Comparison of ENCODE assay signal across 18 cellular contexts in genomic region chr16:50234771-50235556, GRCh38. TPM values are rescaled to one million over a fixed set of nuclear protein-coding genes. Genes with fewer than 3 reads are reported as not detected.
A peak's percentile ranks its signal among the peaks of the same experiment; 100 is the strongest.
DNase-seq lines count a peak whose midpoint lies in the region; ATAC-seq and TF ChIP-seq lines count a peak whose summit lies in the region.
"Had no signal": no experiment of that assay in that cellular context is flagged by ENCODE, and none has a peak within 500 bp of the region (broad histone marks: within the 10 kb centered on the region; RNA-seq: fewer than 3 reads in every experiment).

No MANE protein-coding gene starts in this region.

- H3K36me3 ChIP-seq in SK-N-SH (replicated peaks in 1 of 2; ENCODE audit: control insufficient read depth in 1 of 2, insufficient read depth in 2 of 2, low read length in 1 of 2), result peaks cover 11 to 17% of the 10 kb centered on the region in 2 experiments
- no peaks in the 10 kb centered on the region for H3K36me3 ChIP-seq in trophoblast cell (ENCODE audit: control insufficient read depth in 1 of 2, insufficient read depth in 2 of 2, low read length in 2 of 2)

- CTCF ChIA-PET in SK-N-SH (lab: Yijun Ruan, JAX), result interaction anchor here (1.7 to 2.3 kb wide), 3 partner anchors 9 to 120 kb away, joined by 3 to 8 read pairs (median 4); no protein-coding TSS in a partner anchor

- H3K9ac ChIP-seq in SK-N-SH (no peak overlapping the region; the same call in 1 of the 2 replicates), trophoblast cell (ENCODE audit: low read length) (no peak overlapping the region)

- H4K8ac ChIP-seq in trophoblast cell (ENCODE audit: low read depth, low read length), result no peak overlapping the region

- H3K4ac ChIP-seq in trophoblast cell (ENCODE audit: low read depth, low read length), result no peak overlapping the region

- DNase-seq in GM03348 (ENCODE audit: low spot score), result peak; percentile 38
- DNase-seq in SK-N-SH, result no peak
- DNase-seq in fibroblast of mammary gland (ENCODE audit: low read depth), result peak; percentile 31
- peak; percentile 64 to 94 for DNase-seq in trophoblast cell
- no peak for DNase-seq in AG08396 (ENCODE audit: low spot score)
- DNase-seq in stimulated activated CD4-positive, alpha-beta T cell treated with anti-CD3 and anti-CD28 coated beads, Interleukin-1b, Interleukin-23, amount 100 ng/mL, for 48 hours, result no peak
- no peak for DNase-seq in 8988T
- DNase-seq: activated CD4-positive, alpha-beta T cell treated with anti-CD3 and anti-CD28 coated beads, Interleukin-2, amount 10 ng/mL, durations not matched to agents 24 days and 14 days; activated gamma-delta T cell; aorta; cortex of kidney; left ventricle myocardium superior; NCI-H1417 treated with DMSO at 0.1 percent for 48 hours; occipital lobe; right cardiac atrium; stimulated activated naive CD8-positive, alpha-beta T cell treated with anti-CD3 and anti-CD28 coated beads, Interleukin-15, amount 100 ng/mL, for 72 hours had no signal

- POLR2A ChIA-PET in SK-N-SH (lab: Yijun Ruan, JAX), result no interaction called here

- H3K27me3 ChIP-seq in SK-N-SH (ENCODE audit: insufficient read depth), result no peaks in the 10 kb centered on the region
- H3K27me3 ChIP-seq in trophoblast cell (ENCODE audit: insufficient read depth, low read length), result no peaks in the 10 kb centered on the region
- H3K27me3 ChIP-seq: gastroesophageal sphincter had no signal

- H3K4me3 ChIP-seq in SK-N-SH (ENCODE audit: low read depth in 2 of 2, low read length in 1 of 2) (no peak overlapping the region), fibroblast of mammary gland (ENCODE audit: control insufficient read depth, low read depth, low read length) (no peak overlapping the region), trophoblast cell (ENCODE audit: low read depth, low read length) (no peak overlapping the region)
- H3K4me3 ChIP-seq: gastroesophageal sphincter had no signal

- H3K4me1 ChIP-seq in SK-N-SH (ENCODE audit: control insufficient read depth in 1 of 2, insufficient read depth in 2 of 2, low read depth in 1 of 2, low read length in 1 of 2) (peaks cover 0 to 9% of the 10 kb centered on the region in 2 experiments; a peak in 1 of 4 replicates), trophoblast cell (ENCODE audit: control insufficient read depth in 1 of 2, insufficient read depth in 2 of 2, low read length in 2 of 2) (no peaks in the 10 kb centered on the region)
- H3K4me1 ChIP-seq: gastroesophageal sphincter had no signal

- H3K27ac ChIP-seq in SK-N-SH (ENCODE audit: low read depth in 2 of 2, low read length in 1 of 2) (0 out of 4 replicates have a peak overlapping the region, but pooled peaks of 1 of the 2 experiments have one; percentile 5), trophoblast cell (ENCODE audit: low read depth, low read length) (no peak overlapping the region)
- H3K27ac ChIP-seq: gastroesophageal sphincter had no signal

- H2AK5ac ChIP-seq in trophoblast cell (ENCODE audit: low read length), result no peak overlapping the region

- no peaks in the 10 kb centered on the region for H3K9me3 ChIP-seq in SK-N-SH
- no peaks in the 10 kb centered on the region for H3K9me3 ChIP-seq in trophoblast cell (ENCODE audit: insufficient read depth, low read depth, low read length)
- H3K9me3 ChIP-seq: gastroesophageal sphincter had no signal

- no peak overlapping the region for H2BK12ac ChIP-seq in trophoblast cell (ENCODE audit: low read length)

- no peaks in the 10 kb centered on the region for H3K79me1 ChIP-seq in trophoblast cell (ENCODE audit: low read length)

- no peak for TF ChIP-seq EP300 in SK-N-SH (IDR thresholded peaks at IDR 0.05; ENCODE audit: borderline replicate concordance in 1 of 2, low read depth in 1 of 2, low read length in 1 of 2)

- H3K18ac ChIP-seq in trophoblast cell (ENCODE audit: low read length), result no peak overlapping the region

- 76% methylated on average over 5 of the region's 5 CpGs for WGBS in SK-N-SH (ENCODE audit: low lambda C conversion rate)
- WGBS in trophoblast cell (ENCODE audit: extremely low coverage, insufficient coverage, insufficient read length), result no CpG with 5 or more reads among the region's 5 CpGs

- H3K79me2 ChIP-seq in SK-N-SH (ENCODE audit: insufficient read depth) (no peaks in the 10 kb centered on the region), trophoblast cell (ENCODE audit: control insufficient read depth, insufficient read depth, low read length, poor library complexity) (no peaks in the 10 kb centered on the region)

- H2AFZ ChIP-seq in SK-N-SH (ENCODE audit: low read depth) (no peak overlapping the region), trophoblast cell (ENCODE audit: insufficient read depth, low read length, poor library complexity) (no peak overlapping the region)

- H4K12ac ChIP-seq in trophoblast cell (ENCODE audit: low read depth, low read length), result no peak overlapping the region

- TF ChIP-seq RAD21 in SK-N-SH (IDR thresholded peaks at IDR 0.05; ENCODE audit: low read length), result no peak

- H3K23ac ChIP-seq in trophoblast cell (ENCODE audit: low read length), result no peak overlapping the region

- H3K4me2 ChIP-seq in SK-N-SH (no peak overlapping the region), trophoblast cell (ENCODE audit: low read length) (no peak overlapping the region)

- no peak overlapping the region for H4K91ac ChIP-seq in trophoblast cell (ENCODE audit: low read depth, low read length)

- no peak overlapping the region for H2BK5ac ChIP-seq in trophoblast cell (ENCODE audit: low read depth, low read length, poor library complexity)

- H2BK120ac ChIP-seq in trophoblast cell (ENCODE audit: insufficient read depth, low read length, poor library complexity), result no peak overlapping the region

- H3F3A ChIP-seq in SK-N-SH (replicated peaks; ENCODE audit: insufficient read depth), result no peaks in the 10 kb centered on the region

- TF ChIP-seq CTCF in SK-N-SH (IDR thresholded peaks at IDR 0.05), result no peak
- TF ChIP-seq CTCF in fibroblast of mammary gland (conservative IDR thresholded peaks at IDR 0.05; ENCODE audit: control insufficient read depth, insufficient read depth, low read depth, low read length), result no peak

- no peak overlapping the region for H3K14ac ChIP-seq in trophoblast cell (ENCODE audit: low read length)

- no peaks in the 10 kb centered on the region for H3K9me2 ChIP-seq in SK-N-SH

- ATAC-seq in GM21529 (IDR thresholded peaks at IDR 0.05; ENCODE audit: unreplicated experiment), result no peak
- ATAC-seq: gastroesophageal sphincter; stimulated activated naive CD8-positive, alpha-beta T cell treated with anti-CD3 and anti-CD28 coated beads, Interleukin-15, amount 100 ng/mL, for 72 hours had no signal

- H4K20me1 ChIP-seq in SK-N-SH (ENCODE audit: insufficient read depth), result no peaks in the 10 kb centered on the region

TF ChIP-seq in SK-N-SH, 30 proteins besides CTCF, POLR2A, EP300 and RAD21:
- TF ChIP-seq IRF3 (IDR thresholded peaks at IDR 0.05; ENCODE audit: low read depth, low read length) (no peak), CHD2 (IDR thresholded peaks at IDR 0.05; ENCODE audit: low read length, partially characterized antibody) (no peak), RCOR1 (IDR thresholded peaks at IDR 0.05; ENCODE audit: low read length) (no peak), ZBTB33 (IDR thresholded peaks at IDR 0.05; ENCODE audit: borderline replicate concordance, low read depth) (no peak), FOSL2 (IDR thresholded peaks at IDR 0.05; ENCODE audit: borderline replicate concordance, low read depth) (peak; percentile 29; the same call in 1 of the 2 replicates), NRF1 (IDR thresholded peaks at IDR 0.05; ENCODE audit: low read depth, low read length) (no peak), SMC3 (IDR thresholded peaks at IDR 0.05; ENCODE audit: low read depth, low read length) (no peak), SIN3A (IDR thresholded peaks at IDR 0.05; ENCODE audit: borderline replicate concordance, low read depth, low read length) (no peak), ELF1 (IDR thresholded peaks at IDR 0.05) (no peak)

RNA-seq across cellular contexts. Expression of gene ADCY7, which starts 31.4 kb away (rescaled TPM):
- 13.8 and 14.3 TPM in 2 replicates for polyA plus RNA-seq in SK-N-SH (2012; rRNA removed)
- 6.6 and 11.7 TPM in 2 replicates for polyA plus RNA-seq in SK-N-SH (2012; cell fraction: cytosol; rRNA removed)
- polyA plus RNA-seq in SK-N-SH (2012; cell fraction: nucleus; rRNA removed), result 24.3 and 32.0 TPM in 2 replicates
- polyA plus RNA-seq in trophoblast cell (2013), result 5.7 and 6.0 TPM in 2 replicates

Comparison
In these comparisons a context has a peak if more than half of its experiments do, and no peak if none do; other contexts are left out.
1. DNase-seq: peak in GM03348 (single experiment), fibroblast of mammary gland (single experiment) and trophoblast cell (2 of 2); none in SK-N-SH (single experiment), AG08396 (single experiment), stimulated activated CD4-positive, alpha-beta T cell treated with anti-CD3 and anti-CD28 coated beads, Interleukin-1b, Interleukin-23, amount 100 ng/mL, for 48 hours (single experiment) and 8988T (single experiment).